2 cellular contexts compared by ENCODE assay signal in the genomic region with DNA sequence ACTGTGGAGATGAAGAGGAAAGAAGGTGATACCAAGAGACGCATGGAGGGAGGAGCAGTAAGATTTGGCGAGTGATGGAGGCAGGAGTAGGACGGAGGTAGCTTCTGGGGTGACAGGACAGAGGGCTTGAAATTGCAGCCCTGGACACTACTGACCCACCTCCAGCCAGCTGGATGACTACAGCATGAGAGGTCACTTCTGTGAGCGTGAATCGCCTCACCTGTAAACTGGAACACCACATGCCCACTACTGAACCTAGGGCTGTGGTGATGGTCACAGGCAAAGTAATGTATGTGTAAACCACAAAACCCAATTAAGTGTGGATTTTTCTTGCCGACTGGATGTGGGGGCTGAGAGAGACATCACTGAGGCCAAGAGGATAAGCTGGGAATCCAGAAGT.
TF ChIP-seq lines count a peak whose summit lies in the region.

No MANE protein-coding gene starts in this region.

TF ChIP-seq in IMR-90, 13 proteins besides CTCF, POLR2A, EP300 and RAD21:
- no peak for TF ChIP-seq MAFK (IDR thresholded peaks at IDR 0.05; ENCODE audit: low read depth, low read length)
- no peak for TF ChIP-seq CHD1 (IDR thresholded peaks at IDR 0.05; ENCODE audit: low read depth, low read length)
- no peak for TF ChIP-seq SMC3 (IDR thresholded peaks at IDR 0.05; ENCODE audit: low read depth, low read length)
- no peak for TF ChIP-seq BHLHE40 (IDR thresholded peaks at IDR 0.05; ENCODE audit: low read depth, low read length)
- TF ChIP-seq MXI1 (IDR thresholded peaks at IDR 0.05; ENCODE audit: borderline replicate concordance, low read depth, low read length): no peak
- TF ChIP-seq NFE2L2 (IDR thresholded peaks at IDR 0.05; ENCODE audit: low read depth, low read length): no peak
- no peak for TF ChIP-seq FOS (IDR thresholded peaks at IDR 0.05; ENCODE audit: low read depth, low read length)
- TF ChIP-seq RCOR1 (IDR thresholded peaks at IDR 0.05; ENCODE audit: insufficient replicate concordance, low read length): no peak
- TF ChIP-seq, protein P1, sequence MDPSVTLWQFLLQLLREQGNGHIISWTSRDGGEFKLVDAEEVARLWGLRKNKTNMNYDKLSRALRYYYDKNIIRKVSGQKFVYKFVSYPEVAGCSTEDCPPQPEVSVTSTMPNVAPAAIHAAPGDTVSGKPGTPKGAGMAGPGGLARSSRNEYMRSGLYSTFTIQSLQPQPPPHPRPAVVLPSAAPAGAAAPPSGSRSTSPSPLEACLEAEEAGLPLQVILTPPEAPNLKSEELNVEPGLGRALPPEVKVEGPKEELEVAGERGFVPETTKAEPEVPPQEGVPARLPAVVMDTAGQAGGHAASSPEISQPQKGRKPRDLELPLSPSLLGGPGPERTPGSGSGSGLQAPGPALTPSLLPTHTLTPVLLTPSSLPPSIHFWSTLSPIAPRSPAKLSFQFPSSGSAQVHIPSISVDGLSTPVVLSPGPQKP (IDR thresholded peaks at IDR 0.05; ENCODE audit: borderline replicate concordance, low read depth, low read length): no peak
- no peak for TF ChIP-seq MAZ (IDR thresholded peaks at IDR 0.05; ENCODE audit: borderline replicate concordance, low read depth, low read length)
- TF ChIP-seq, protein P2, sequence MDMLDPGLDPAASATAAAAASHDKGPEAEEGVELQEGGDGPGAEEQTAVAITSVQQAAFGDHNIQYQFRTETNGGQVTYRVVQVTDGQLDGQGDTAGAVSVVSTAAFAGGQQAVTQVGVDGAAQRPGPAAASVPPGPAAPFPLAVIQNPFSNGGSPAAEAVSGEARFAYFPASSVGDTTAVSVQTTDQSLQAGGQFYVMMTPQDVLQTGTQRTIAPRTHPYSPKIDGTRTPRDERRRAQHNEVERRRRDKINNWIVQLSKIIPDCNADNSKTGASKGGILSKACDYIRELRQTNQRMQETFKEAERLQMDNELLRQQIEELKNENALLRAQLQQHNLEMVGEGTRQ (IDR thresholded peaks at IDR 0.05; ENCODE audit: low read depth, low read length): no peak
- no peak for TF ChIP-seq RFX5 (IDR thresholded peaks at IDR 0.05; ENCODE audit: low read depth, low read length)
- TF ChIP-seq CEBPB (IDR thresholded peaks at IDR 0.05; ENCODE audit: low read depth, low read length): no peak

TF ChIP-seq in WTC11, 78 proteins besides CTCF, POLR2A, EP300 and RAD21:
- TF ChIP-seq ELF4 (CRISPR knock-in tag; IDR thresholded peaks at IDR 0.05; ENCODE audit: low read depth): no peak
- TF ChIP-seq, protein P3, sequence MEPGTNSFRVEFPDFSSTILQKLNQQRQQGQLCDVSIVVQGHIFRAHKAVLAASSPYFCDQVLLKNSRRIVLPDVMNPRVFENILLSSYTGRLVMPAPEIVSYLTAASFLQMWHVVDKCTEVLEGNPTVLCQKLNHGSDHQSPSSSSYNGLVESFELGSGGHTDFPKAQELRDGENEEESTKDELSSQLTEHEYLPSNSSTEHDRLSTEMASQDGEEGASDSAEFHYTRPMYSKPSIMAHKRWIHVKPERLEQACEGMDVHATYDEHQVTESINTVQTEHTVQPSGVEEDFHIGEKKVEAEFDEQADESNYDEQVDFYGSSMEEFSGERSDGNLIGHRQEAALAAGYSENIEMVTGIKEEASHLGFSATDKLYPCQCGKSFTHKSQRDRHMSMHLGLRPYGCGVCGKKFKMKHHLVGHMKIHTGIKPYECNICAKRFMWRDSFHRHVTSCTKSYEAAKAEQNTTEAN (CRISPR knock-in tag; IDR thresholded peaks at IDR 0.05): no peak
- TF ChIP-seq, protein P4, sequence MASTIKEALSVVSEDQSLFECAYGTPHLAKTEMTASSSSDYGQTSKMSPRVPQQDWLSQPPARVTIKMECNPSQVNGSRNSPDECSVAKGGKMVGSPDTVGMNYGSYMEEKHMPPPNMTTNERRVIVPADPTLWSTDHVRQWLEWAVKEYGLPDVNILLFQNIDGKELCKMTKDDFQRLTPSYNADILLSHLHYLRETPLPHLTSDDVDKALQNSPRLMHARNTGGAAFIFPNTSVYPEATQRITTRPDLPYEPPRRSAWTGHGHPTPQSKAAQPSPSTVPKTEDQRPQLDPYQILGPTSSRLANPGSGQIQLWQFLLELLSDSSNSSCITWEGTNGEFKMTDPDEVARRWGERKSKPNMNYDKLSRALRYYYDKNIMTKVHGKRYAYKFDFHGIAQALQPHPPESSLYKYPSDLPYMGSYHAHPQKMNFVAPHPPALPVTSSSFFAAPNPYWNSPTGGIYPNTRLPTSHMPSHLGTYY (CRISPR knock-in tag; IDR thresholded peaks at IDR 0.05): no peak
- TF ChIP-seq, protein P5, sequence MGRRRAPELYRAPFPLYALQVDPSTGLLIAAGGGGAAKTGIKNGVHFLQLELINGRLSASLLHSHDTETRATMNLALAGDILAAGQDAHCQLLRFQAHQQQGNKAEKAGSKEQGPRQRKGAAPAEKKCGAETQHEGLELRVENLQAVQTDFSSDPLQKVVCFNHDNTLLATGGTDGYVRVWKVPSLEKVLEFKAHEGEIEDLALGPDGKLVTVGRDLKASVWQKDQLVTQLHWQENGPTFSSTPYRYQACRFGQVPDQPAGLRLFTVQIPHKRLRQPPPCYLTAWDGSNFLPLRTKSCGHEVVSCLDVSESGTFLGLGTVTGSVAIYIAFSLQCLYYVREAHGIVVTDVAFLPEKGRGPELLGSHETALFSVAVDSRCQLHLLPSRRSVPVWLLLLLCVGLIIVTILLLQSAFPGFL (CRISPR knock-in tag; IDR thresholded peaks at IDR 0.05; ENCODE audit: borderline replicate concordance): no peak
- TF ChIP-seq RELA (CRISPR knock-in tag; IDR thresholded peaks at IDR 0.05; ENCODE audit: borderline replicate concordance): no peak
- TF ChIP-seq GTF2I (CRISPR knock-in tag; conservative IDR thresholded peaks at IDR 0.05): no peak
- no peak for TF ChIP-seq ATF1 (CRISPR knock-in tag; IDR thresholded peaks at IDR 0.05)
- TF ChIP-seq ZNF219 (CRISPR knock-in tag; IDR thresholded peaks at IDR 0.05; ENCODE audit: borderline replicate concordance): no peak
- TF ChIP-seq ZNF232 (CRISPR knock-in tag; IDR thresholded peaks at IDR 0.05): no peak
- TF ChIP-seq NFYB (CRISPR knock-in tag; conservative IDR thresholded peaks at IDR 0.05; ENCODE audit: low read depth): no peak
- TF ChIP-seq, protein P6, sequence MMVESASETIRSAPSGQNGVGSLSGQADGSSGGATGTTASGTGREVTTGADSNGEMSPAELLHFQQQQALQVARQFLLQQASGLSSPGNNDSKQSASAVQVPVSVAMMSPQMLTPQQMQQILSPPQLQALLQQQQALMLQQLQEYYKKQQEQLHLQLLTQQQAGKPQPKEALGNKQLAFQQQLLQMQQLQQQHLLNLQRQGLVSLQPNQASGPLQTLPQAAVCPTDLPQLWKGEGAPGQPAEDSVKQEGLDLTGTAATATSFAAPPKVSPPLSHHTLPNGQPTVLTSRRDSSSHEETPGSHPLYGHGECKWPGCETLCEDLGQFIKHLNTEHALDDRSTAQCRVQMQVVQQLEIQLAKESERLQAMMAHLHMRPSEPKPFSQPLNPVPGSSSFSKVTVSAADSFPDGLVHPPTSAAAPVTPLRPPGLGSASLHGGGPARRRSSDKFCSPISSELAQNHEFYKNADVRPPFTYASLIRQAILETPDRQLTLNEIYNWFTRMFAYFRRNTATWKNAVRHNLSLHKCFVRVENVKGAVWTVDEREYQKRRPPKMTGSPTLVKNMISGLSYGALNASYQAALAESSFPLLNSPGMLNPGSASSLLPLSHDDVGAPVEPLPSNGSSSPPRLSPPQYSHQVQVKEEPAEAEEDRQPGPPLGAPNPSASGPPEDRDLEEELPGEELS (CRISPR knock-in tag; IDR thresholded peaks at IDR 0.05): no peak
